ENCODE assay signal across 1 cellular context in genomic region chr1:1179339-1179982, GRCh38.
TF ChIP-seq lines count a peak whose summit lies in the region.

No MANE protein-coding gene starts in this region.

TF ChIP-seq in K562, 482 proteins besides CTCF, POLR2A, EP300 and RAD21:
- TF ChIP-seq ATF3 (IDR thresholded peaks at IDR 0.05), result 0 out of 2 replicates have a peak, but pooled peaks have one; percentile 23
- TF ChIP-seq ATF3 (CRISPR knock-in tag; conservative IDR thresholded peaks at IDR 0.05), result no peak
- TF ChIP-seq CBFA2T2 (conservative IDR thresholded peaks at IDR 0.05), result no peak
- TF ChIP-seq, protein P1, sequence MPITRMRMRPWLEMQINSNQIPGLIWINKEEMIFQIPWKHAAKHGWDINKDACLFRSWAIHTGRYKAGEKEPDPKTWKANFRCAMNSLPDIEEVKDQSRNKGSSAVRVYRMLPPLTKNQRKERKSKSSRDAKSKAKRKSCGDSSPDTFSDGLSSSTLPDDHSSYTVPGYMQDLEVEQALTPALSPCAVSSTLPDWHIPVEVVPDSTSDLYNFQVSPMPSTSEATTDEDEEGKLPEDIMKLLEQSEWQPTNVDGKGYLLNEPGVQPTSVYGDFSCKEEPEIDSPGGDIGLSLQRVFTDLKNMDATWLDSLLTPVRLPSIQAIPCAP (CRISPR knock-in tag; IDR thresholded peaks at IDR 0.05; ENCODE audit: borderline replicate concordance), result no peak
- no peak for TF ChIP-seq TSC22D4 (tag; IDR thresholded peaks at IDR 0.05)
- no peak for TF ChIP-seq IRF2 (CRISPR knock-in tag; IDR thresholded peaks at IDR 0.05)
- TF ChIP-seq ZNF507 (tag; conservative IDR thresholded peaks at IDR 0.05), result no peak
TF ChIP-seq in K562: peak in this region for 1.
